In genomic region chr10:123150986-123151738, GRCh38 we compare ENCODE assay signal across 8 cellular contexts. TPM values are rescaled to one million over a fixed set of nuclear protein-coding genes. Genes with fewer than 3 reads are reported as not detected.
DNase-seq lines count a peak whose midpoint lies in the region.

No MANE protein-coding gene starts in this region.

- peaks cover 49% of the 10 kb centered on the region for H3K4me1 Mint-ChIP-seq in activated CD4-positive, alpha-beta memory T cell treated with anti-CD3 and anti-CD28 coated beads, Interleukin-2, amount 10 ng/mL, durations not matched to agents 7 days and 5 days
- H3K4me1 Mint-ChIP-seq in stimulated activated naive CD8-positive, alpha-beta T cell treated with anti-CD3 and anti-CD28 coated beads, Interleukin-15, Interleukin-2, amounts not matched to agents 100 ng/mL and 50 ng/mL, for 24 hours (ENCODE audit: low read depth), result peaks cover 58% of the 10 kb centered on the region

- CTCF ChIA-PET in activated CD4-positive, alpha-beta memory T cell treated with anti-CD3 and anti-CD28 coated beads, Interleukin-2, amount 10 ng/mL, durations not matched to agents 7 days and 5 days (lab: Charles Lee), result interaction anchor here (0.8 to 3.2 kb wide), 4 partner anchors 11 to 145 kb away, joined by 3 to 21 read pairs (median 8); no protein-coding TSS in a partner anchor

- no peaks in the 10 kb centered on the region for H3K9me3 ChIP-seq in iPS DF 6.9 (ENCODE audit: control insufficient read depth, insufficient read depth, low read length)

- H3K4me3 Mint-ChIP-seq in activated CD4-positive, alpha-beta memory T cell treated with anti-CD3 and anti-CD28 coated beads, Interleukin-2, amount 10 ng/mL, durations not matched to agents 7 days and 5 days, result peak overlapping the region; percentile 54
- peak overlapping the region; percentile 62 for H3K4me3 Mint-ChIP-seq in stimulated activated naive CD8-positive, alpha-beta T cell treated with anti-CD3 and anti-CD28 coated beads, Interleukin-15, Interleukin-2, amounts not matched to agents 100 ng/mL and 50 ng/mL, for 24 hours

- H3K27me3 Mint-ChIP-seq in activated CD4-positive, alpha-beta memory T cell treated with anti-CD3 and anti-CD28 coated beads, Interleukin-2, amount 10 ng/mL, durations not matched to agents 7 days and 5 days, result peaks cover 43% of the 10 kb centered on the region
- peaks cover 37% of the 10 kb centered on the region for H3K27me3 Mint-ChIP-seq in stimulated activated naive CD8-positive, alpha-beta T cell treated with anti-CD3 and anti-CD28 coated beads, Interleukin-15, Interleukin-2, amounts not matched to agents 100 ng/mL and 50 ng/mL, for 24 hours

- H3K27ac ChIP-seq in iPS DF 6.9 (ENCODE audit: low read length), result no peak overlapping the region

- H3K4me3 ChIP-seq in iPS DF 6.9 (ENCODE audit: low read length), result peak overlapping the region; percentile 22; the same call in 1 of the 2 replicates

- WGBS in iPS DF 6.9 (ENCODE audit: insufficient coverage, insufficient read length), result no CpG with 5 or more reads among the region's 56 CpGs

- peaks cover 9% of the 10 kb centered on the region; the same call in 1 of the 2 replicates for H3K4me1 ChIP-seq in iPS DF 6.9 (ENCODE audit: control insufficient read depth, insufficient read depth, low read length)

- peak; percentile 56 for DNase-seq in activated CD4-positive, alpha-beta T cell treated with anti-CD3 and anti-CD28 coated beads for 48 hours
- no peak for DNase-seq in activated CD4-positive, alpha-beta T cell treated with anti-CD3 and anti-CD28 coated beads for 4 hours
- DNase-seq in activated CD4-positive, alpha-beta memory T cell treated with anti-CD3 and anti-CD28 coated beads, Interleukin-2, amount 10 ng/mL, durations not matched to agents 7 days and 5 days, result no peak
- DNase-seq in iPS DF 6.9 (ENCODE audit: low read depth, low spot score) (no peak), NCI-H1436 (lab: John Stamatoyannopoulos, UW) (no peak), LoVo (ENCODE audit: low spot score) (no peak), foreskin melanocyte (no peak)

- POLR2A ChIA-PET in activated CD4-positive, alpha-beta memory T cell treated with anti-CD3 and anti-CD28 coated beads, Interleukin-2, amount 10 ng/mL, durations not matched to agents 7 days and 5 days (lab: Charles Lee), result interaction anchor here (1.1 to 4.1 kb wide), 3 partner anchors 10 to 21 kb away, joined by 3 to 27 read pairs (median 4); no protein-coding TSS in a partner anchor

- no peaks in the 10 kb centered on the region; the same call in 1 of the 2 replicates for H3K36me3 ChIP-seq in iPS DF 6.9 (ENCODE audit: control insufficient read depth, insufficient read depth, low read length)

- peaks cover 28% of the 10 kb centered on the region for H3K36me3 Mint-ChIP-seq in activated CD4-positive, alpha-beta memory T cell treated with anti-CD3 and anti-CD28 coated beads, Interleukin-2, amount 10 ng/mL, durations not matched to agents 7 days and 5 days (ENCODE audit: low read depth)
- peaks cover 12% of the 10 kb centered on the region for H3K36me3 Mint-ChIP-seq in stimulated activated naive CD8-positive, alpha-beta T cell treated with anti-CD3 and anti-CD28 coated beads, Interleukin-15, Interleukin-2, amounts not matched to agents 100 ng/mL and 50 ng/mL, for 24 hours (ENCODE audit: low read depth)

- H3K27me3 ChIP-seq in iPS DF 6.9 (ENCODE audit: control insufficient read depth, insufficient read depth, low read length), result peaks cover 44% of the 10 kb centered on the region

- H3K27ac Mint-ChIP-seq in activated CD4-positive, alpha-beta memory T cell treated with anti-CD3 and anti-CD28 coated beads, Interleukin-2, amount 10 ng/mL, durations not matched to agents 7 days and 5 days, result no peak overlapping the region
- peak overlapping the region; percentile 40 for H3K27ac Mint-ChIP-seq in stimulated activated naive CD8-positive, alpha-beta T cell treated with anti-CD3 and anti-CD28 coated beads, Interleukin-15, Interleukin-2, amounts not matched to agents 100 ng/mL and 50 ng/mL, for 24 hours

- no peaks in the 10 kb centered on the region for H3K9me3 Mint-ChIP-seq in activated CD4-positive, alpha-beta memory T cell treated with anti-CD3 and anti-CD28 coated beads, Interleukin-2, amount 10 ng/mL, durations not matched to agents 7 days and 5 days
- H3K9me3 Mint-ChIP-seq in stimulated activated naive CD8-positive, alpha-beta T cell treated with anti-CD3 and anti-CD28 coated beads, Interleukin-15, Interleukin-2, amounts not matched to agents 100 ng/mL and 50 ng/mL, for 24 hours, result no peaks in the 10 kb centered on the region

RNA-seq across cellular contexts. Expression of gene BUB3, which starts 3.0 kb away (rescaled TPM):
- 100 to 1,000 TPM; 266 to 275 TPM for total RNA-seq in activated CD4-positive, alpha-beta memory T cell treated with anti-CD3 and anti-CD28 coated beads, Interleukin-2, amount 10 ng/mL, durations not matched to agents 7 days and 5 days

RNA-seq across cellular contexts. Expression of gene HMX2, which starts 3.2 kb away (rescaled TPM):
- total RNA-seq in activated CD4-positive, alpha-beta memory T cell treated with anti-CD3 and anti-CD28 coated beads, Interleukin-2, amount 10 ng/mL, durations not matched to agents 7 days and 5 days, result not detected

RNA-seq across cellular contexts. Expression of gene HMX3, which starts 15.4 kb away (rescaled TPM):
- total RNA-seq in activated CD4-positive, alpha-beta memory T cell treated with anti-CD3 and anti-CD28 coated beads, Interleukin-2, amount 10 ng/mL, durations not matched to agents 7 days and 5 days, result not detected
